In the genomic region with DNA sequence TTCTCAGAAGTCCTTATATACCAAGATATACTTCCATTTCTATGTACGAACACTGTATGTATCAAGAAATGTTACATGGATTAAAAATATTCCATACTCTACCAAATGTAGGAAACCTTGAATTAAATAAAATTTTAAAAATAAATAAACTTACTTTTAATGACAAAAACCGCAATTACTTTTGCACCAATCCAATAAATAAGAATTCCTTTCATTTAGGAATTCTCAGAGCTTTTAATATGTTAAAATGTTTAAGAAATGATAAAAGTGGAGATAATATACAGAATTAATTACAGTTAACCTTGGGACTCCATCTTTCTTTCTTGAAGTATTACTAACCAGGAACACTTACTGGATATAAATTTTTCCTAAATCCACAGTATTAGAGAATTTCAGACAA, we compare ENCODE assay signal across 11 cellular contexts.
"Had no signal": no experiment of that assay in that cellular context is flagged by ENCODE, and none has a peak within 500 bp of the region (broad histone marks: within the 10 kb centered on the region; RNA-seq: fewer than 3 reads in every experiment).

No MANE protein-coding gene starts in this region.

- H2AFZ ChIP-seq: GM23248, GM23338 had no signal

- H3K4me2 ChIP-seq: GM23338 had no signal

- H3K9ac ChIP-seq: GM23248 had no signal

- H3K4me3 ChIP-seq: GM23248, GM23338, HAP-1 had no signal

- H3K27ac ChIP-seq: GM23248 had no signal

- H3K9me3 ChIP-seq: HAP-1 had no signal

- FAIRE-seq: H1, H54 had no signal

- H3K36me3 ChIP-seq: HAP-1 had no signal

- H3K4me1 ChIP-seq: HAP-1 had no signal

- ATAC-seq: GM23338, HCT116 had no signal

- DNase-seq: GM23248, GOT3, H7, H9, HCEC 1CT, HFFc6 had no signal
